1 cellular context compared by ENCODE assay signal in genomic region chr12:49349266-49349665, GRCh38.
TF ChIP-seq lines count a peak whose summit lies in the region.

No MANE protein-coding gene starts in this region.

TF ChIP-seq in IMR-90, 13 proteins besides CTCF, POLR2A, EP300 and RAD21 (continued from another document):
- TF ChIP-seq ELK1 (IDR thresholded peaks at IDR 0.05; ENCODE audit: borderline replicate concordance, low read depth, low read length) (no peak), USF2 (IDR thresholded peaks at IDR 0.05; ENCODE audit: low read depth, low read length) (no peak), BHLHE40 (IDR thresholded peaks at IDR 0.05; ENCODE audit: low read depth, low read length) (no peak), CHD1 (IDR thresholded peaks at IDR 0.05; ENCODE audit: low read depth, low read length) (no peak), NFE2L2 (IDR thresholded peaks at IDR 0.05; ENCODE audit: low read depth, low read length) (no peak), CEBPB (IDR thresholded peaks at IDR 0.05; ENCODE audit: low read depth, low read length) (no peak), MAZ (IDR thresholded peaks at IDR 0.05; ENCODE audit: borderline replicate concordance, low read depth, low read length) (no peak), SMC3 (IDR thresholded peaks at IDR 0.05; ENCODE audit: low read depth, low read length) (no peak), MXI1 (IDR thresholded peaks at IDR 0.05; ENCODE audit: borderline replicate concordance, low read depth, low read length) (no peak)
